Comparison of ENCODE assay signal across 1 cellular context in genomic region chr1:168913711-168914463, GRCh38.
TF ChIP-seq lines count a peak whose summit lies in the region.

No MANE protein-coding gene starts in this region.

TF ChIP-seq in SK-N-SH, 30 proteins besides CTCF, POLR2A, EP300 and RAD21 (continued from another document):
- no peak for TF ChIP-seq USF2 (IDR thresholded peaks at IDR 0.05; ENCODE audit: borderline replicate concordance, low read depth, low read length)
- no peak for TF ChIP-seq CHD2 (IDR thresholded peaks at IDR 0.05; ENCODE audit: low read length, partially characterized antibody)
- TF ChIP-seq ELF1 (IDR thresholded peaks at IDR 0.05), result no peak
